24 cellular contexts compared by ENCODE assay signal in the genomic region with DNA sequence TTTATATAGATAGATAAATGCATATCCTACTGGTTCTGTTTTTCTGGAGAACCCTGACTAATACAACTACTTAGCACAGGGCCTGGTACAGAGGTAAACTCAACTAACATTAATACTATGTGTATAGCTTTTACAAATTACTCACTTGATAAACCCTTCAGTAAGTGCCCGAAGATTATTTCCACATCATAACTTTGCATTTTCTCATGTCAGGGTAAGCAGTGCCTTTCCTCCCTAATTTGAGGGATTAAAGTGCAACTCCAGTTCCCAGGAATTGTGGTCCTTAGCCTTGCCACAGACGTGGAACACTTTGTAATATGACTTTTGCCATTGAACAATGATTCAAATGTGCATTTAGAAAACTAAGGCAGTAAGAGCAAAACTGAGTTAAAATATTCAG.
DNase-seq lines count a peak whose midpoint lies in the region; ATAC-seq and TF ChIP-seq lines count a peak whose summit lies in the region.
"Had no signal": no experiment of that assay in that cellular context is flagged by ENCODE, and none has a peak within 500 bp of the region (broad histone marks: within the 10 kb centered on the region; RNA-seq: fewer than 3 reads in every experiment).

No MANE protein-coding gene starts in this region.

- H3K4me2 ChIP-seq in SK-N-SH (no peak overlapping the region), fibroblast of lung (ENCODE audit: extremely low read depth, insufficient read depth, low read length) (peak overlapping the region; percentile 70)

- POLR2A ChIA-PET in SK-N-SH (lab: Yijun Ruan, JAX) = no interaction called here

- H3K9me3 ChIP-seq in SK-N-SH = no peaks in the 10 kb centered on the region
- no peaks in the 10 kb centered on the region for H3K9me3 ChIP-seq in fibroblast of lung (ENCODE audit: control insufficient read depth, insufficient read depth, low read depth, low read length)
- H3K9me3 ChIP-seq in aorta (ENCODE audit: control insufficient read depth, low read length) = peaks cover 2% of the 10 kb centered on the region
- H3K9me3 ChIP-seq: Caco-2, HAP-1, upper lobe of right lung had no signal

- H4K20me1 ChIP-seq in SK-N-SH (ENCODE audit: insufficient read depth) (no peaks in the 10 kb centered on the region), fibroblast of lung (ENCODE audit: control insufficient read depth, extremely low read depth, insufficient read depth, low read length) (no peaks in the 10 kb centered on the region)

- in situ Hi-C loops in brain microvascular endothelial cell (cut with HindIII; ENCODE audit: low pct_ligation_motif_present, low sequenced_read_pairs) = no loop called here

- intact Hi-C loops in aorta (cut with DNase I) = no loop called here

- H3K27me3 ChIP-seq in SK-N-SH (ENCODE audit: insufficient read depth) = no peaks in the 10 kb centered on the region
- H3K27me3 ChIP-seq in fibroblast of lung (ENCODE audit: control insufficient read depth, insufficient read depth, low read length) = no peaks in the 10 kb centered on the region
- no peaks in the 10 kb centered on the region for H3K27me3 ChIP-seq in aorta (ENCODE audit: control insufficient read depth in 1 of 2, insufficient read depth in 2 of 2, low read length in 1 of 2)
- no peaks in the 10 kb centered on the region for H3K27me3 ChIP-seq in brain microvascular endothelial cell (replicated peaks)
- H3K27me3 ChIP-seq: upper lobe of right lung had no signal

- no peak for TF ChIP-seq EP300 in SK-N-SH (IDR thresholded peaks at IDR 0.05; ENCODE audit: borderline replicate concordance in 1 of 2, low read depth in 1 of 2, low read length in 1 of 2)

- 15% methylated on average over 2 of the region's 2 CpGs for WGBS in SK-N-SH (ENCODE audit: low lambda C conversion rate)
- WGBS in aorta, 2 donors = 22 to 24% methylated on average over 2 of the region's 2 CpGs

- no peaks in the 10 kb centered on the region for H3F3A ChIP-seq in SK-N-SH (replicated peaks; ENCODE audit: insufficient read depth)

- CTCF ChIA-PET in SK-N-SH (lab: Yijun Ruan, JAX) = no interaction called here

- H3K4me1 ChIP-seq in SK-N-SH (ENCODE audit: control insufficient read depth in 1 of 2, insufficient read depth in 2 of 2, low read depth in 1 of 2, low read length in 1 of 2) = peaks cover 0 to 5% of the 10 kb centered on the region in 2 experiments; a peak in 2 of 4 replicates
- peaks cover 6% of the 10 kb centered on the region for H3K4me1 ChIP-seq in fibroblast of lung (ENCODE audit: control insufficient read depth, extremely low read depth, insufficient read depth, low read length)
- no peaks in the 10 kb centered on the region for H3K4me1 ChIP-seq in aorta (ENCODE audit: control insufficient read depth in 1 of 2, insufficient read depth in 2 of 2, low read length in 2 of 2)
- H3K4me1 ChIP-seq: Caco-2, HAP-1 had no signal

- H2AFZ ChIP-seq in SK-N-SH (ENCODE audit: low read depth) (0 out of 2 replicates have a peak overlapping the region, but pooled peaks have one; percentile 61), fibroblast of lung (ENCODE audit: low read length) (peak overlapping the region; percentile 10)

- H3K4me3 ChIP-seq in SK-N-SH (ENCODE audit: low read depth in 2 of 2, low read length in 1 of 2) (no peak overlapping the region), fibroblast of lung (replicated peaks in 1 of 4; ENCODE audit: control extremely low read depth in 1 of 4, insufficient read depth in 1 of 4, low read depth in 3 of 4, low read length in 4 of 4) (peak overlapping the region in 1 of 4 experiments; percentile 6), aorta (ENCODE audit: low read length in 2 of 2) (no peak overlapping the region), brain microvascular endothelial cell (ENCODE audit: low read depth, low read length) (no peak overlapping the region)
- H3K4me3 ChIP-seq: HAP-1, upper lobe of right lung had no signal

- no peaks in the 10 kb centered on the region for H3K79me2 ChIP-seq in SK-N-SH (ENCODE audit: insufficient read depth)
- no peaks in the 10 kb centered on the region for H3K79me2 ChIP-seq in fibroblast of lung (ENCODE audit: control insufficient read depth, insufficient read depth, low read length)

- no peak for TF ChIP-seq RAD21 in SK-N-SH (IDR thresholded peaks at IDR 0.05; ENCODE audit: low read length)

- H3K27ac ChIP-seq in SK-N-SH (ENCODE audit: low read depth in 2 of 2, low read length in 1 of 2) (peak overlapping the region in 1 of 2 experiments; percentile 90; a peak in 2 of 4 replicates), fibroblast of lung (ENCODE audit: insufficient read depth, low read length) (peak overlapping the region; percentile 89), aorta (ENCODE audit: low read depth in 1 of 2, low read length in 2 of 2) (no peak overlapping the region), brain microvascular endothelial cell (no peak overlapping the region)
- H3K27ac ChIP-seq: 22Rv1, upper lobe of right lung had no signal

- DNase-seq in SK-N-SH (no peak), fibroblast of lung (ENCODE audit: low read depth in 2 of 2) (peak; percentile 45 to 55), omental fat pad (ENCODE audit: low spot score) (no peak), aorta (no peak), brain microvascular endothelial cell (no peak), SHP77 treated with DMSO at 0.1 percent for 48 hours (lab: John Stamatoyannopoulos, UW) (no peak)
- DNase-seq: activated T-cell treated with anti-CD3 and anti-CD28 coated beads, Interleukin-2, amount 50 U/mL, for 72 hours; Caco-2; cortex of kidney; foreskin melanocyte; Karpas-422; kidney glomerular epithelial cell; NCI-H1092 treated with DMSO at 0.1 percent for 48 hours; NK-92 treated with Interleukin-12 subunit alpha and Interleukin-12 subunit beta, amount 100 ng/mL, for 24 hours; stimulated activated CD4-positive, alpha-beta T cell treated with anti-CD3 and anti-CD28 coated beads, Interleukin-2, amount 100 ng/mL, for 24 hours; stimulated activated naive CD4-positive, alpha-beta T cell treated with Interleukin-2 at 50 U/mL for 16 hours; T1000; upper lobe of right lung had no signal

- no peaks in the 10 kb centered on the region for H3K9me2 ChIP-seq in SK-N-SH

- TF ChIP-seq CTCF in SK-N-SH (IDR thresholded peaks at IDR 0.05) (no peak), fibroblast of lung (conservative IDR thresholded peaks at IDR 0.05 in 1 of 2, IDR thresholded peaks at IDR 0.05 in 1 of 2; ENCODE audit: low read depth in 1 of 2, low read length in 2 of 2) (no peak), omental fat pad (IDR thresholded peaks at IDR 0.05) (no peak), brain microvascular endothelial cell (IDR thresholded peaks at IDR 0.05; ENCODE audit: low read depth, low read length, missing control alignments) (no peak)

- H3K36me3 ChIP-seq in SK-N-SH (replicated peaks in 1 of 2; ENCODE audit: control insufficient read depth in 1 of 2, insufficient read depth in 2 of 2, low read length in 1 of 2) (no peaks in the 10 kb centered on the region), fibroblast of lung (ENCODE audit: control insufficient read depth, insufficient read depth, low read length) (no peaks in the 10 kb centered on the region), aorta (ENCODE audit: control insufficient read depth in 1 of 2, insufficient read depth in 2 of 2, low read length in 1 of 2) (no peaks in the 10 kb centered on the region), brain microvascular endothelial cell (replicated peaks) (no peaks in the 10 kb centered on the region)
- H3K36me3 ChIP-seq: HAP-1, upper lobe of right lung had no signal

- H3K9ac ChIP-seq in SK-N-SH (no peak overlapping the region), fibroblast of lung (ENCODE audit: insufficient read depth, low read length) (no peak overlapping the region)

- ATAC-seq in SK-N-SH treated with all-trans-retinoic acid at 6 μM for 48 hours = no peak
- ATAC-seq in omental fat pad (ENCODE audit: low FRiP score) = peak; percentile 81
- peak; percentile 9 for ATAC-seq in aorta (ENCODE audit: low FRiP score)
- no peak for ATAC-seq in GM18511 (IDR thresholded peaks at IDR 0.05; ENCODE audit: unreplicated experiment)
- ATAC-seq: activated CD4-positive, CD25-positive, alpha-beta regulatory T cell treated with anti-CD3 and anti-CD28 coated beads, Interleukin-2, amount 50 U/mL, for 24 hours; activated T-cell treated with anti-CD3 and anti-CD28 coated beads, Interleukin-2, amount 50 U/mL, for 72 hours; natural killer cell treated with Interleukin-12 subunit alpha and Interleukin-12 subunit beta and Interleukin-15 and Interleukin-18, amount 100 ng/mL, for 72 hours; upper lobe of right lung had no signal

TF ChIP-seq in SK-N-SH, 30 proteins besides CTCF, POLR2A, EP300 and RAD21:
- TF ChIP-seq MEF2A (IDR thresholded peaks at IDR 0.05; ENCODE audit: borderline replicate concordance, low read depth) = no peak
- TF ChIP-seq ELF1 (IDR thresholded peaks at IDR 0.05) = no peak
- TF ChIP-seq GABPA (IDR thresholded peaks at IDR 0.05; ENCODE audit: low read depth) = no peak
- TF ChIP-seq YY1 (IDR thresholded peaks at IDR 0.05; ENCODE audit: low read depth) = no peak
- no peak for TF ChIP-seq CHD2 (IDR thresholded peaks at IDR 0.05; ENCODE audit: low read length, partially characterized antibody)
- no peak for TF ChIP-seq MXI1 (IDR thresholded peaks at IDR 0.05; ENCODE audit: low read depth, low read length)

TF ChIP-seq in SK-N-SH treated with all-trans-retinoic acid at 6 μM for 48 hours, 23 proteins besides CTCF, POLR2A, EP300 and RAD21:
- no peak for TF ChIP-seq ZNF565 (CRISPR knock-in tag; conservative IDR thresholded peaks at IDR 0.05; ENCODE audit: low read depth)
- no peak for TF ChIP-seq TOX (CRISPR knock-in tag; IDR thresholded peaks at IDR 0.05; ENCODE audit: borderline replicate concordance)
- TF ChIP-seq ZNF8 (CRISPR knock-in tag; IDR thresholded peaks at IDR 0.05) = no peak
- TF ChIP-seq, protein P1, sequence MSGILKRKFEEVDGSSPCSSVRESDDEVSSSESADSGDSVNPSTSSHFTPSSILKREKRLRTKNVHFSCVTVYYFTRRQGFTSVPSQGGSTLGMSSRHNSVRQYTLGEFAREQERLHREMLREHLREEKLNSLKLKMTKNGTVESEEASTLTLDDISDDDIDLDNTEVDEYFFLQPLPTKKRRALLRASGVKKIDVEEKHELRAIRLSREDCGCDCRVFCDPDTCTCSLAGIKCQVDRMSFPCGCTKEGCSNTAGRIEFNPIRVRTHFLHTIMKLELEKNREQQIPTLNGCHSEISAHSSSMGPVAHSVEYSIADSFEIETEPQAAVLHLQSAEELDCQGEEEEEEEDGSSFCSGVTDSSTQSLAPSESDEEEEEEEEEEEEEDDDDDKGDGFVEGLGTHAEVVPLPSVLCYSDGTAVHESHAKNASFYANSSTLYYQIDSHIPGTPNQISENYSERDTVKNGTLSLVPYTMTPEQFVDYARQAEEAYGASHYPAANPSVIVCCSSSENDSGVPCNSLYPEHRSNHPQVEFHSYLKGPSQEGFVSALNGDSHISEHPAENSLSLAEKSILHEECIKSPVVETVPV (CRISPR knock-in tag; IDR thresholded peaks at IDR 0.05) = no peak
TF ChIP-seq in SK-N-SH treated with all-trans-retinoic acid at 6 μM for 48 hours: peak in this region for 0.

Comparison
In these comparisons a context has a peak if more than half of its experiments do, and no peak if none do; other contexts are left out.
1. DNase-seq: peak in fibroblast of lung (2 of 2); none in SK-N-SH (single experiment), omental fat pad (single experiment), aorta (0 of 2), brain microvascular endothelial cell (single experiment) and SHP77 treated with DMSO at 0.1 percent for 48 hours (single experiment).
2. ATAC-seq: peak in omental fat pad (single experiment) and aorta (single experiment); none in SK-N-SH treated with all-trans-retinoic acid at 6 μM for 48 hours (single experiment) and GM18511 (single experiment).